ENCODE assay signal across 8 cellular contexts in genomic region chr7:23530355-23530754, GRCh38. TPM values are rescaled to one million over a fixed set of nuclear protein-coding genes. Genes with fewer than 3 reads are reported as not detected.
DNase-seq lines count a peak whose midpoint lies in the region; TF ChIP-seq lines count a peak whose summit lies in the region.

No MANE protein-coding gene starts in this region.

- 4 to 5% methylated on average over 7 of the region's 7 CpGs for WGBS in lower leg skin, 2 donors
- 2% methylated on average over 7 of the region's 7 CpGs for WGBS in tibial nerve, 2 donors

- intact Hi-C loops in lower leg skin (cut with DNase I; ENCODE audit: low total_unique reads) = no loop called here

- peak overlapping the region; percentile 80 for H3K4me3 ChIP-seq in lower leg skin (ENCODE audit: low read depth, poor library complexity, severe bottlenecking)
- H3K4me3 ChIP-seq in tibial nerve = peak overlapping the region; percentile 74 to 93 (median 90)

- H3K27ac ChIP-seq in tibial nerve = peak overlapping the region in 3 of 4 donors; percentile 95 to 100 (median 97)

- no peaks in the 10 kb centered on the region for H3K36me3 ChIP-seq in tibial nerve

- in situ Hi-C loops in ACHN (cut with HindIII; ENCODE audit: low pct_ligation_motif_present, low pct_unique_long_range_greater_than_20kb, low sequenced_read_pairs) (no loop called here), G401 (cut with HindIII; ENCODE audit: low sequenced_read_pairs) (no loop called here)

- no peaks in the 10 kb centered on the region for H3K27me3 ChIP-seq in tibial nerve

- DNase-seq in ACHN = peak; percentile 64
- DNase-seq in G401 (ENCODE audit: low spot score) = peak; percentile 24
- DNase-seq in HT-29 (ENCODE audit: low spot score) = peak; percentile 88
- peak; percentile 47 for DNase-seq in RPMI7951 (ENCODE audit: low read depth)
- DNase-seq in central memory CD4-positive, alpha-beta T cell = peak; percentile 61
- no peak for DNase-seq in lower leg skin (ENCODE audit: low spot score in 2 of 2)
- DNase-seq in tibial nerve (ENCODE audit: low spot score in 2 of 2) = no peak
- DNase-seq in islet precursor cell = no peak

- no peak for TF ChIP-seq POLR2A in lower leg skin (IDR thresholded peaks at IDR 0.05)
- no peak for TF ChIP-seq POLR2A in tibial nerve (IDR thresholded peaks at IDR 0.05)

- TF ChIP-seq CTCF in lower leg skin (IDR thresholded peaks at IDR 0.05) = no peak
- no peak for TF ChIP-seq CTCF in tibial nerve (IDR thresholded peaks at IDR 0.05)

- H3K4me1 ChIP-seq in tibial nerve = peaks cover 0 to 55% (median 18%) of the 10 kb centered on the region in 4 donors

- TF ChIP-seq EP300 in tibial nerve (IDR thresholded peaks at IDR 0.05) = no peak

- no peaks in the 10 kb centered on the region for H3K9me3 ChIP-seq in tibial nerve

RNA-seq across cellular contexts. Expression of gene TRA2A, which starts 1.4 kb away (rescaled TPM):
- 10.3 and 17.0 TPM in 2 replicates for total RNA-seq in G401 (2014; rRNA removed; shearing (Covaris generic))
- total RNA-seq in HT-29 (2014; rRNA removed; shearing (Covaris generic)) = 31.0 and 45.1 TPM in 2 replicates
- total RNA-seq in RPMI7951 (2014; rRNA removed; shearing (Covaris generic)) = 25.1 and 28.3 TPM in 2 replicates
- total RNA-seq in lower leg skin = 10 to 100 TPM; 24.6 to 37.9 (median 29.5) TPM
- total RNA-seq in tibial nerve = 10 to 100 TPM; 39.4 to 74.9 (median 43.5) TPM

Comparison
In these comparisons a context has a peak if more than half of its experiments do, and no peak if none do; other contexts are left out.
1. DNase-seq: peak in ACHN (single experiment), G401 (single experiment), HT-29 (single experiment), RPMI7951 (single experiment) and central memory CD4-positive, alpha-beta T cell (single experiment); none in lower leg skin (0 of 2), tibial nerve (0 of 2) and islet precursor cell (single experiment).